Comparison of ENCODE assay signal across 1 cellular context in genomic region chr16:12289175-12290063, GRCh38.
A peak's percentile ranks its signal among the peaks of the same experiment; 100 is the strongest.
TF ChIP-seq lines count a peak whose summit lies in the region.

No MANE protein-coding gene starts in this region.

TF ChIP-seq in HepG2, 621 proteins besides CTCF, POLR2A, EP300 and RAD21 (continued from another document and continues in another):
- TF ChIP-seq ZNF512 (CRISPR knock-in tag; IDR thresholded peaks at IDR 0.05) (peak; percentile 43; the same call in 1 of the 2 replicates), SMAD3 (CRISPR knock-in tag; IDR thresholded peaks at IDR 0.05) (peak; percentile 67; the same call in 1 of the 2 replicates), THAP11 (CRISPR knock-in tag; IDR thresholded peaks at IDR 0.05) (peak; percentile 43), ZNF850 (CRISPR knock-in tag; conservative IDR thresholded peaks at IDR 0.05) (0 out of 2 replicates have a peak, but pooled peaks have one; percentile 23), NR2F6 (IDR thresholded peaks at IDR 0.05) (peak; percentile 65), NR2F6 (CRISPR knock-in tag; IDR thresholded peaks at IDR 0.05) (peak; percentile 78), ZNF251 (CRISPR knock-in tag; IDR thresholded peaks at IDR 0.05) (no peak), RAD51 (IDR thresholded peaks at IDR 0.05; ENCODE audit: borderline replicate concordance) (no peak), EHMT2 (IDR thresholded peaks at IDR 0.05; ENCODE audit: borderline replicate concordance, low read depth, low read length) (no peak), PRMT3 (CRISPR knock-in tag; IDR thresholded peaks at IDR 0.05; ENCODE audit: borderline replicate concordance, low read depth) (no peak), JUNB (CRISPR knock-in tag; IDR thresholded peaks at IDR 0.05; ENCODE audit: borderline replicate concordance) (no peak), PBX2 (CRISPR knock-in tag; IDR thresholded peaks at IDR 0.05) (no peak; the same call in 1 of the 2 replicates), MTA3 (CRISPR knock-in tag; IDR thresholded peaks at IDR 0.05) (no peak), TP53 (CRISPR knock-in tag; conservative IDR thresholded peaks at IDR 0.05) (no peak), ZNF124 (CRISPR knock-in tag; IDR thresholded peaks at IDR 0.05) (0 out of 2 replicates have a peak, but pooled peaks have one; percentile 19), ZNF317 (CRISPR knock-in tag; IDR thresholded peaks at IDR 0.05) (peak; percentile 75), ZNF687 (CRISPR knock-in tag; IDR thresholded peaks at IDR 0.05) (peak; percentile 76), ZXDC (CRISPR knock-in tag; IDR thresholded peaks at IDR 0.05) (no peak), SNAPC2 (CRISPR knock-in tag; IDR thresholded peaks at IDR 0.05) (peak; percentile 91; the same call in 1 of the 2 replicates), SALL1 (CRISPR knock-in tag; IDR thresholded peaks at IDR 0.05) (peak; percentile 84), ZBTB38 (CRISPR knock-in tag; IDR thresholded peaks at IDR 0.05) (peak; percentile 28), POLR2AphosphoS2 (IDR thresholded peaks at IDR 0.05; ENCODE audit: low read depth, low read length) (no peak), ZFY (CRISPR knock-in tag; IDR thresholded peaks at IDR 0.05) (peak; percentile 55), UBTF (CRISPR knock-in tag; IDR thresholded peaks at IDR 0.05) (peak; percentile 91), NR1H2 (CRISPR knock-in tag; IDR thresholded peaks at IDR 0.05; ENCODE audit: borderline replicate concordance, low read depth) (no peak), PITX1 (CRISPR knock-in tag; IDR thresholded peaks at IDR 0.05) (peak; percentile 63), NFIC (IDR thresholded peaks at IDR 0.05; ENCODE audit: low read length) (0 out of 2 replicates have a peak, but pooled peaks have one; percentile 55), PAF1 (CRISPR knock-in tag; IDR thresholded peaks at IDR 0.05) (no peak), PAXIP1 (CRISPR knock-in tag; conservative IDR thresholded peaks at IDR 0.05) (peak; percentile 87), ZFP1 (CRISPR knock-in tag; IDR thresholded peaks at IDR 0.05) (no peak), NFYC (CRISPR knock-in tag; IDR thresholded peaks at IDR 0.05) (0 out of 2 replicates have a peak, but pooled peaks have one; percentile 23), SKIL (CRISPR knock-in tag; IDR thresholded peaks at IDR 0.05; ENCODE audit: borderline replicate concordance) (no peak)
